Comparison of ENCODE assay signal across 31 cellular contexts in genomic region chr9:93480728-93481324, GRCh38. TPM values are rescaled to one million over a fixed set of nuclear protein-coding genes. Genes with fewer than 3 reads are reported as not detected.
DNase-seq lines count a peak whose midpoint lies in the region; ATAC-seq and TF ChIP-seq lines count a peak whose summit lies in the region.
"Had no signal": no experiment of that assay in that cellular context is flagged by ENCODE, and none has a peak within 500 bp of the region (broad histone marks: within the 10 kb centered on the region; RNA-seq: fewer than 3 reads in every experiment).

No MANE protein-coding gene starts in this region.

- peaks cover 78% of the 10 kb centered on the region for H3K36me3 ChIP-seq in OCI-LY1 (ENCODE audit: insufficient read depth, low read length)
- H3K36me3 ChIP-seq: prostate gland had no signal

- H4K20me1 ChIP-seq in OCI-LY1 (ENCODE audit: insufficient read depth, low read length), result no peaks in the 10 kb centered on the region

- no peaks in the 10 kb centered on the region for H3K9me3 ChIP-seq in OCI-LY1 (ENCODE audit: low read length)
- H3K9me3 ChIP-seq: ascending aorta, BLaER1, prostate gland, transverse colon had no signal

- ATAC-seq in T-cell (replicated peaks in 1 of 4), result no peak
- ATAC-seq in GM21723 (IDR thresholded peaks at IDR 0.05; ENCODE audit: unreplicated experiment), result no peak
- ATAC-seq: activated T-cell treated with anti-CD3 and anti-CD28 coated beads, Interleukin-2, amount 50 U/mL, for 4 hours; left colon; T-helper 17 cell had no signal

- no peak for DNase-seq in activated CD4-positive, alpha-beta T cell treated with anti-CD3 and anti-CD28 coated beads, Interleukin-2, amount 10 ng/mL, durations not matched to agents 24 days and 14 days
- no peak for DNase-seq in activated CD4-positive, alpha-beta T cell treated with anti-CD3 and anti-CD28 coated beads for 1 hour
- DNase-seq in fibroblast of villous mesenchyme (ENCODE audit: low read depth), result no peak
- DNase-seq in retinal pigment epithelial cell (ENCODE audit: low read depth), result no peak
- no peak for DNase-seq in T-cell
- DNase-seq in dedifferentiated amniotic fluid mesenchymal stem cell (ENCODE audit: extremely low spot score), result no peak
- DNase-seq: activated CD4-positive, alpha-beta memory T cell treated with anti-CD3 and anti-CD28 coated beads, Interleukin-2, amount 10 ng/mL, durations not matched to agents 7 days and 5 days; activated naive CD4-positive, alpha-beta T cell treated with anti-CD3 and anti-CD28 coated beads, Interleukin-2, amount 10 ng/mL, durations not matched to agents 7 days and 5 days; activated T-cell treated with anti-CD3 and anti-CD28 coated beads, Interleukin-2, amount 50 U/mL, for 4 hours; Calu3; glutamatergic neuron; KBM-7; left colon; MV-4-11; NCI-H1694; NCI-H2171 treated with DMSO at 0.1 percent for 48 hours; NCI-H748 treated with DMSO at 0.1 percent for 48 hours; OCI-M1; SHP77 treated with DMSO at 0.1 percent for 48 hours; stimulated activated CD4-positive, alpha-beta T cell treated with anti-CD3 and anti-CD28 coated beads, Interleukin-2, amount 100 ng/mL, for 48 hours; T-helper 17 cell; transverse colon; WERI-Rb-1 had no signal

- H3K4me3 Mint-ChIP-seq in activated CD4-positive, alpha-beta T cell treated with anti-CD3 and anti-CD28 coated beads, Interleukin-2, amount 10 ng/mL, durations not matched to agents 24 days and 14 days, result no peak overlapping the region
- H3K4me3 Mint-ChIP-seq in T-cell, result no peak overlapping the region
- H3K4me3 Mint-ChIP-seq: activated CD4-positive, alpha-beta memory T cell treated with anti-CD3 and anti-CD28 coated beads, Interleukin-2, amount 10 ng/mL, durations not matched to agents 7 days and 5 days; activated naive CD4-positive, alpha-beta T cell treated with anti-CD3 and anti-CD28 coated beads, Interleukin-2, amount 10 ng/mL, durations not matched to agents 7 days and 5 days; activated T-cell treated with anti-CD3 and anti-CD28 coated beads, Interleukin-2, amount 50 U/mL, for 4 hours; nephron; stimulated activated naive CD8-positive, alpha-beta T cell treated with anti-CD3 and anti-CD28 coated beads, Interleukin-15, Interleukin-2, amounts not matched to agents 100 ng/mL and 50 ng/mL, for 24 hours; T-helper 17 cell had no signal

- no peak overlapping the region for H3K9ac ChIP-seq in OCI-LY1 (ENCODE audit: low read length)
- H3K9ac ChIP-seq: BLaER1 had no signal

- no peaks in the 10 kb centered on the region for H3F3A ChIP-seq in OCI-LY1 (ENCODE audit: insufficient read depth, low read length)

- H3K27ac Mint-ChIP-seq in activated CD4-positive, alpha-beta T cell treated with anti-CD3 and anti-CD28 coated beads, Interleukin-2, amount 10 ng/mL, durations not matched to agents 24 days and 14 days, result peak overlapping the region; percentile 62
- no peak overlapping the region for H3K27ac Mint-ChIP-seq in T-cell
- H3K27ac Mint-ChIP-seq: activated CD4-positive, alpha-beta memory T cell treated with anti-CD3 and anti-CD28 coated beads, Interleukin-2, amount 10 ng/mL, durations not matched to agents 7 days and 5 days; activated naive CD4-positive, alpha-beta T cell treated with anti-CD3 and anti-CD28 coated beads, Interleukin-2, amount 10 ng/mL, durations not matched to agents 7 days and 5 days had no signal

- no peak overlapping the region for H3K27ac ChIP-seq in OCI-LY1 (ENCODE audit: low read depth, low read length, poor library complexity, severe bottlenecking)
- H3K27ac ChIP-seq: ascending aorta, BLaER1, prostate gland, transverse colon, WERI-Rb-1 had no signal

- no peaks in the 10 kb centered on the region for H3K27me3 ChIP-seq in OCI-LY1 (ENCODE audit: insufficient read depth, low read length)
- H3K27me3 ChIP-seq: ascending aorta, BLaER1, transverse colon had no signal

- TF ChIP-seq CTCF in OCI-LY1 (IDR thresholded peaks at IDR 0.05; ENCODE audit: low read length), result peak; percentile 9; the same call in 1 of the 2 replicates
- peak; percentile 27 for TF ChIP-seq CTCF in fibroblast of villous mesenchyme (IDR thresholded peaks at IDR 0.05; ENCODE audit: insufficient read depth, low read depth, low read length)
- peak; percentile 29 for TF ChIP-seq CTCF in retinal pigment epithelial cell (conservative IDR thresholded peaks at IDR 0.05; ENCODE audit: low read depth, low read length)

- H3K36me3 Mint-ChIP-seq in activated CD4-positive, alpha-beta T cell treated with anti-CD3 and anti-CD28 coated beads, Interleukin-2, amount 10 ng/mL, durations not matched to agents 24 days and 14 days (ENCODE audit: low read depth), result peaks cover 57% of the 10 kb centered on the region
- H3K36me3 Mint-ChIP-seq in T-cell, result peaks cover 49% of the 10 kb centered on the region

- H3K4me1 ChIP-seq in OCI-LY1 (ENCODE audit: insufficient read depth, low read length, severe bottlenecking), result no peaks in the 10 kb centered on the region
- H3K4me1 ChIP-seq: prostate gland had no signal

- intact Hi-C loops in activated CD4-positive, alpha-beta T cell treated with anti-CD3 and anti-CD28 coated beads, Interleukin-2, amount 10 ng/mL, durations not matched to agents 24 days and 14 days (cut with micrococcal nuclease), result no loop called here

- H3K9me2 ChIP-seq in OCI-LY1 (ENCODE audit: low read depth, low read length), result no peaks in the 10 kb centered on the region

- H3K4me1 Mint-ChIP-seq in activated CD4-positive, alpha-beta T cell treated with anti-CD3 and anti-CD28 coated beads, Interleukin-2, amount 10 ng/mL, durations not matched to agents 24 days and 14 days, result peaks cover 20% of the 10 kb centered on the region
- peaks cover 30 to 51% (median 43%) of the 10 kb centered on the region in 3 donors for H3K4me1 Mint-ChIP-seq in T-cell

- no peak overlapping the region for H3K4me2 ChIP-seq in OCI-LY1 (ENCODE audit: low read length)
- H3K4me2 ChIP-seq: BLaER1, smooth muscle cell had no signal

- CTCF ChIA-PET in T-cell (lab: Charles Lee), result no interaction called here

- POLR2A ChIA-PET in T-cell (lab: Charles Lee), result no interaction called here

- peaks cover 22% of the 10 kb centered on the region; the same call in 1 of the 2 replicates for H3K79me2 ChIP-seq in OCI-LY1 (ENCODE audit: insufficient read depth, low read length)

- H3K4me3 ChIP-seq in OCI-LY1 (ENCODE audit: low read depth, low read length, poor library complexity, severe bottlenecking) (no peak overlapping the region), fibroblast of villous mesenchyme (ENCODE audit: low read depth, low read length) (no peak overlapping the region), retinal pigment epithelial cell (ENCODE audit: low read length) (no peak overlapping the region)
- H3K4me3 ChIP-seq: ascending aorta, BLaER1, prostate gland, smooth muscle cell, transverse colon had no signal

- no peaks in the 10 kb centered on the region for H3K27me3 Mint-ChIP-seq in activated CD4-positive, alpha-beta T cell treated with anti-CD3 and anti-CD28 coated beads, Interleukin-2, amount 10 ng/mL, durations not matched to agents 24 days and 14 days
- H3K27me3 Mint-ChIP-seq in T-cell, result no peaks in the 10 kb centered on the region
- H3K27me3 Mint-ChIP-seq: activated CD4-positive, alpha-beta memory T cell treated with anti-CD3 and anti-CD28 coated beads, Interleukin-2, amount 10 ng/mL, durations not matched to agents 7 days and 5 days; activated naive CD4-positive, alpha-beta T cell treated with anti-CD3 and anti-CD28 coated beads, Interleukin-2, amount 10 ng/mL, durations not matched to agents 7 days and 5 days; stimulated activated naive CD8-positive, alpha-beta T cell treated with anti-CD3 and anti-CD28 coated beads, Interleukin-15, Interleukin-2, amounts not matched to agents 100 ng/mL and 50 ng/mL, for 24 hours; T-helper 17 cell had no signal

- H3K9me3 Mint-ChIP-seq in activated CD4-positive, alpha-beta T cell treated with anti-CD3 and anti-CD28 coated beads, Interleukin-2, amount 10 ng/mL, durations not matched to agents 24 days and 14 days, result no peaks in the 10 kb centered on the region
- no peaks in the 10 kb centered on the region for H3K9me3 Mint-ChIP-seq in T-cell
- H3K9me3 Mint-ChIP-seq: activated CD4-positive, alpha-beta memory T cell treated with anti-CD3 and anti-CD28 coated beads, Interleukin-2, amount 10 ng/mL, durations not matched to agents 7 days and 5 days; activated T-cell treated with anti-CD3 and anti-CD28 coated beads, Interleukin-2, amount 50 U/mL, for 4 hours; nephron; stimulated activated naive CD8-positive, alpha-beta T cell treated with anti-CD3 and anti-CD28 coated beads, Interleukin-15, Interleukin-2, amounts not matched to agents 100 ng/mL and 50 ng/mL, for 24 hours had no signal

- no peak overlapping the region for H2AFZ ChIP-seq in OCI-LY1 (ENCODE audit: low read length)

RNA-seq across cellular contexts. Expression of gene FAM120AOS, which starts 27.4 kb away (rescaled TPM):
- 31.6 and 33.9 TPM in 2 replicates for total RNA-seq in activated CD4-positive, alpha-beta T cell treated with anti-CD3 and anti-CD28 coated beads, Interleukin-2, amount 10 ng/mL, durations not matched to agents 24 days and 14 days
- total RNA-seq in fibroblast of villous mesenchyme (42.5 and 43.6 TPM in 2 replicates), T-cell (10 to 100 TPM; 35.7 to 44.0 (median 41.4) TPM)

RNA-seq across cellular contexts. Expression of gene FAM120A, which starts 29.3 kb away (rescaled TPM):
- total RNA-seq in activated CD4-positive, alpha-beta T cell treated with anti-CD3 and anti-CD28 coated beads, Interleukin-2, amount 10 ng/mL, durations not matched to agents 24 days and 14 days, result 145 and 147 TPM in 2 replicates
- total RNA-seq in fibroblast of villous mesenchyme (116 and 185 TPM in 2 replicates), T-cell (10 to 100 TPM; 76.0 to 96.3 (median 93.5) TPM)
